In genomic region chr18:30644158-30644557, GRCh38 we compare ENCODE assay signal across 26 cellular contexts.
"Had no signal": no experiment of that assay in that cellular context is flagged by ENCODE, and none has a peak within 500 bp of the region (broad histone marks: within the 10 kb centered on the region; RNA-seq: fewer than 3 reads in every experiment).

No MANE protein-coding gene starts in this region.

- H2AFZ ChIP-seq: neural progenitor cell, parathyroid adenoma had no signal

- H3K9ac ChIP-seq: neural progenitor cell, parathyroid adenoma had no signal

- H3K4me1 ChIP-seq: neural progenitor cell, parathyroid adenoma, psoas muscle, spleen, stomach, thyroid gland, tibial nerve, upper lobe of left lung, vagina had no signal

- FAIRE-seq: urothelium cell line had no signal

- H3K27me3 ChIP-seq: neural progenitor cell, ovary, spleen, stomach, thyroid gland, tibial nerve, upper lobe of left lung, vagina had no signal

- H3K9me3 ChIP-seq: ovary, psoas muscle, stomach, thoracic aorta, thyroid gland, tibial nerve, upper lobe of left lung, vagina had no signal

- H3K4me3 ChIP-seq: neural progenitor cell, ovary, psoas muscle, skin epidermis, smooth muscle cell, spleen, stomach, thoracic aorta, thyroid gland, tibial nerve, upper lobe of left lung, vagina had no signal

- ATAC-seq: natural killer cell; psoas muscle; right cardiac atrium; sciatic nerve; stimulated activated effector memory CD8-positive, alpha-beta T cell treated with anti-CD3 and anti-CD28 coated beads, Interleukin-12 subunit alpha, Interleukin-12 subunit beta, amount 100 ng/mL, for 72 hours had no signal

- H3K27ac ChIP-seq: neural progenitor cell, ovary, parathyroid adenoma, psoas muscle, skin epidermis, spleen, stomach, thoracic aorta, thyroid gland, tibial nerve, upper lobe of left lung, vagina had no signal

- H3K4me2 ChIP-seq: neural progenitor cell, smooth muscle cell had no signal

- DNase-seq: natural killer cell; occipital lobe; ovary; posterior cingulate gyrus; psoas muscle; right cardiac atrium; spleen; stimulated activated CD4-positive, alpha-beta T cell treated with anti-CD3 and anti-CD28 coated beads, Interleukin-12 subunit alpha, Interleukin-12 subunit beta, amount 100 ng/mL, for 4 hours; stimulated activated CD4-positive, alpha-beta T cell treated with anti-CD3 and anti-CD28 coated beads, Interleukin-1b, Interleukin-23, amount 100 ng/mL, for 48 hours; stimulated activated CD4-positive, alpha-beta T cell treated with anti-CD3 and anti-CD28 coated beads, Interleukin-4, amount 100 ng/mL, for 1 hour; stimulated activated naive B cell treated with anti-CD40 and anti-IgM and Interleukin-4, amounts not matched to agents 10 μg/mL and 1 μg/mL and 100 μg/mL, for 72 hours; stimulated activated naive CD4-positive, alpha-beta T cell treated with Interleukin-2 at 50 U/mL for 16 hours; stomach; thyroid gland; trophoblast cell; upper lobe of left lung had no signal

- H3K79me2 ChIP-seq: parathyroid adenoma had no signal

- H3K36me3 ChIP-seq: neural progenitor cell, ovary, spleen, stomach, thoracic aorta, thyroid gland, tibial nerve, upper lobe of left lung, vagina had no signal
